Comparison of ENCODE assay signal across 9 cellular contexts in genomic region chr1:94332952-94333351, GRCh38.
DNase-seq lines count a peak whose midpoint lies in the region; ATAC-seq and TF ChIP-seq lines count a peak whose summit lies in the region.
"Had no signal": no experiment of that assay in that cellular context is flagged by ENCODE, and none has a peak within 500 bp of the region (broad histone marks: within the 10 kb centered on the region; RNA-seq: fewer than 3 reads in every experiment).

No MANE protein-coding gene starts in this region.

- H3K27ac Mint-ChIP-seq in GM23338: no peak overlapping the region

- no peak overlapping the region for H3K4me3 ChIP-seq in GM23338

- no peaks in the 10 kb centered on the region for H3K9me2 ChIP-seq in GM23338 (ENCODE audit: insufficient read depth)

- in situ Hi-C loops in GM13976 (cut with MboI; ENCODE audit: low sequenced_read_pairs, unreplicated experiment) (loop anchor here (25.0 kb wide), 1 partner anchor 479 kb away; the partner anchor contains the start of gene SLC44A3), G401 (cut with HindIII; ENCODE audit: low sequenced_read_pairs) (no loop called here)

- no peaks in the 10 kb centered on the region for H3K79me2 ChIP-seq in GM23338 (replicated peaks; ENCODE audit: insufficient read depth)

- peaks cover 26% of the 10 kb centered on the region for H3K4me1 Mint-ChIP-seq in GM23338

- H3K4me1 ChIP-seq in GM23338 (ENCODE audit: insufficient read depth): peaks cover 18% of the 10 kb centered on the region

- TF ChIP-seq CTCF in GM13976 (IDR thresholded peaks at IDR 0.05; ENCODE audit: borderline replicate concordance, control extremely low read depth, extremely low read depth, insufficient read depth, missing control alignments) (no peak), GM23338 (conservative IDR thresholded peaks at IDR 0.05; ENCODE audit: low read depth in 2 of 2) (no peak)

- no peaks in the 10 kb centered on the region for H3K27me3 ChIP-seq in GM23338 (ENCODE audit: insufficient read depth)

- ATAC-seq in GM23338: no peak
- no peak for ATAC-seq in sciatic nerve

- H3K4me2 ChIP-seq in GM23338: no peak overlapping the region

- intact Hi-C loops in sciatic nerve (cut with DNase I): no loop called here

- H3K36me3 Mint-ChIP-seq in GM23338 (ENCODE audit: low read depth): no peaks in the 10 kb centered on the region

- H3K27me3 Mint-ChIP-seq in GM23338 (ENCODE audit: insufficient read depth, low read depth, poor library complexity): peaks cover 8% of the 10 kb centered on the region

- no peaks in the 10 kb centered on the region for H3K9me3 Mint-ChIP-seq in GM23338

- no peaks in the 10 kb centered on the region for H4K20me1 ChIP-seq in GM23338 (replicated peaks; ENCODE audit: insufficient read depth)

- H3K4me3 Mint-ChIP-seq in GM23338: no peak overlapping the region

- H3K27ac ChIP-seq in GM23338 (ENCODE audit: low read depth): no peak overlapping the region

- no peaks in the 10 kb centered on the region for H3K36me3 ChIP-seq in GM23338 (ENCODE audit: insufficient read depth)

- peak overlapping the region; percentile 39; the same call in 1 of the 2 replicates for H2AFZ ChIP-seq in GM23338

- no peaks in the 10 kb centered on the region for H3F3A ChIP-seq in GM23338 (replicated peaks; ENCODE audit: low read depth)

- DNase-seq in GM13976 (ENCODE audit: low spot score): peak; percentile 14
- DNase-seq in GM23338 (ENCODE audit: low spot score): no peak
- peak; percentile 55 for DNase-seq in NCI-H1417 treated with DMSO at 0.1 percent for 48 hours (lab: John Stamatoyannopoulos, UW)
- peak; percentile 81 for DNase-seq in islet precursor cell
- no peak for DNase-seq in G401 (ENCODE audit: low spot score)
- DNase-seq in amniotic stem cell (lab: John Stamatoyannopoulos, UW): no peak
- DNase-seq in Ammon's horn (ENCODE audit: low spot score): no peak
- DNase-seq in sciatic nerve (ENCODE audit: low spot score): no peak
- DNase-seq: DMS153 had no signal

TF ChIP-seq in GM23338, 12 proteins besides CTCF, POLR2A, EP300 and RAD21:
- TF ChIP-seq CREB1 (CRISPR knock-in tag; IDR thresholded peaks at IDR 0.05; ENCODE audit: low read depth) (no peak), EZH2 (IDR thresholded peaks at IDR 0.05; ENCODE audit: low read depth, unreplicated experiment) (no peak), STAT1 (IDR thresholded peaks at IDR 0.05; ENCODE audit: unreplicated experiment) (no peak)

Comparison
In these comparisons a context has a peak if more than half of its experiments do, and no peak if none do; other contexts are left out.
1. DNase-seq: peak in GM13976 (single experiment), NCI-H1417 treated with DMSO at 0.1 percent for 48 hours (single experiment) and islet precursor cell (single experiment); none in GM23338 (single experiment), G401 (single experiment), amniotic stem cell (single experiment), Ammon's horn (single experiment) and sciatic nerve (single experiment).